ENCODE assay signal across 31 cellular contexts in genomic region chr9:4803670-4804530, GRCh38. TPM values are rescaled to one million over a fixed set of nuclear protein-coding genes. Genes with fewer than 3 reads are reported as not detected.
DNase-seq lines count a peak whose midpoint lies in the region; ATAC-seq and TF ChIP-seq lines count a peak whose summit lies in the region.
"Had no signal": no experiment of that assay in that cellular context is flagged by ENCODE, and none has a peak within 500 bp of the region (broad histone marks: within the 10 kb centered on the region; RNA-seq: fewer than 3 reads in every experiment).

No MANE protein-coding gene starts in this region.

- H3K4me3 ChIP-seq in right atrium auricular region (no peak overlapping the region), endodermal cell (ENCODE audit: low read length) (no peak overlapping the region), trophoblast cell (ENCODE audit: low read depth, low read length) (no peak overlapping the region)
- H3K4me3 ChIP-seq: lower lobe of right lung, ovary, Peyer's patch, spleen, upper lobe of left lung had no signal

- WGBS in endodermal cell (ENCODE audit: insufficient coverage in 1 of 2, insufficient read length in 1 of 2), 2 experiments = 95% methylated on average over 18 to 27 of the region's 27 CpGs
- no CpG with 5 or more reads among the region's 27 CpGs for WGBS in trophoblast cell (ENCODE audit: extremely low coverage, insufficient coverage, insufficient read length)

- H3K27me3 ChIP-seq in right atrium auricular region (no peaks in the 10 kb centered on the region), endodermal cell (ENCODE audit: control insufficient read depth, insufficient read depth, low read length, poor library complexity, severe bottlenecking) (no peaks in the 10 kb centered on the region), trophoblast cell (ENCODE audit: insufficient read depth, low read length) (no peaks in the 10 kb centered on the region)
- H3K27me3 ChIP-seq: ovary, Peyer's patch, spleen, upper lobe of left lung had no signal

- H3K4me3 Mint-ChIP-seq in endodermal cell (no peak overlapping the region), type B pancreatic cell (no peak overlapping the region)
- no peak overlapping the region for H3K4me3 Mint-ChIP-seq in activated T-cell treated with anti-CD3 and anti-CD28 coated beads, Interleukin-2, amount 50 U/mL, for 72 hours
- H3K4me3 Mint-ChIP-seq: activated CD4-positive, alpha-beta T cell treated with anti-CD3 and anti-CD28 coated beads for 36 hours; activated naive CD8-positive, alpha-beta T cell treated with anti-CD3 and anti-CD28 coated beads, Interleukin-2, amount 10 ng/mL, durations not matched to agents 7 days and 5 days; CD14-positive monocyte; central memory CD8-positive, alpha-beta T cell; dendritic cell treated with granulocyte-macrophage colony-stimulating factor and Interleukin-4, amounts not matched to agents 40 ng/mL and 50 ng/mL, for 4 days; nephron progenitor cell; T-helper 2 cell treated with Interferon-gamma antibody and Interleukin-4, amounts not matched to agents 5 μg/mL and 100 μg/mL, for 36 hours had no signal

- no peak for TF ChIP-seq CTCF in right atrium auricular region (IDR thresholded peaks at IDR 0.05)
- no peak for TF ChIP-seq CTCF in endodermal cell (conservative IDR thresholded peaks at IDR 0.05)
- TF ChIP-seq CTCF in type B pancreatic cell (conservative IDR thresholded peaks at IDR 0.05) = no peak

- no peak overlapping the region for H4K12ac ChIP-seq in trophoblast cell (ENCODE audit: low read depth, low read length)

- H3K9ac ChIP-seq in endodermal cell (ENCODE audit: extremely low read depth, low read length, poor library complexity, severe bottlenecking) (no peak overlapping the region), trophoblast cell (ENCODE audit: low read length) (no peak overlapping the region)

- peak overlapping the region; percentile 20 for H3K4ac ChIP-seq in trophoblast cell (ENCODE audit: low read depth, low read length)

- H3K27me3 Mint-ChIP-seq in endodermal cell (ENCODE audit: insufficient read depth) (no peaks in the 10 kb centered on the region), type B pancreatic cell (no peaks in the 10 kb centered on the region)
- H3K27me3 Mint-ChIP-seq in activated T-cell treated with anti-CD3 and anti-CD28 coated beads, Interleukin-2, amount 50 U/mL, for 72 hours (ENCODE audit: low read depth) = no peaks in the 10 kb centered on the region
- H3K27me3 Mint-ChIP-seq: activated CD4-positive, alpha-beta T cell treated with anti-CD3 and anti-CD28 coated beads for 36 hours; activated naive CD8-positive, alpha-beta T cell treated with anti-CD3 and anti-CD28 coated beads, Interleukin-2, amount 10 ng/mL, durations not matched to agents 7 days and 5 days; central memory CD8-positive, alpha-beta T cell; dendritic cell treated with granulocyte-macrophage colony-stimulating factor and Interleukin-4, amounts not matched to agents 40 ng/mL and 50 ng/mL, for 4 days had no signal

- no peak overlapping the region for H3K23ac ChIP-seq in trophoblast cell (ENCODE audit: low read length)

- peak overlapping the region; percentile 32 for H3K27ac Mint-ChIP-seq in endodermal cell
- H3K27ac Mint-ChIP-seq in activated T-cell treated with anti-CD3 and anti-CD28 coated beads, Interleukin-2, amount 50 U/mL, for 72 hours = no peak overlapping the region
- no peak overlapping the region for H3K27ac Mint-ChIP-seq in type B pancreatic cell
- H3K27ac Mint-ChIP-seq: activated CD4-positive, alpha-beta T cell treated with anti-CD3 and anti-CD28 coated beads for 36 hours; activated naive CD8-positive, alpha-beta T cell treated with anti-CD3 and anti-CD28 coated beads, Interleukin-2, amount 10 ng/mL, durations not matched to agents 7 days and 5 days; nephron progenitor cell; T-helper 2 cell treated with Interferon-gamma antibody and Interleukin-4, amounts not matched to agents 5 μg/mL and 100 μg/mL, for 36 hours had no signal

- peak; percentile 77 for ATAC-seq in Right ventricle myocardium superior (ENCODE audit: poor library complexity)
- ATAC-seq in activated T-cell treated with anti-CD3 and anti-CD28 coated beads, Interleukin-2, amount 50 U/mL, for 72 hours (replicated peaks in 1 of 2) = no peak
- ATAC-seq: activated CD4-positive, alpha-beta T cell treated with anti-CD3 and anti-CD28 coated beads for 36 hours; esophagus mucosa had no signal

- no peak overlapping the region for H3K14ac ChIP-seq in trophoblast cell (ENCODE audit: low read length)

- H2AK5ac ChIP-seq in trophoblast cell (ENCODE audit: low read length) = no peak overlapping the region

- H3K4me1 ChIP-seq in right atrium auricular region (peaks cover 0 to 5% of the 10 kb centered on the region in 2 donors), endodermal cell (ENCODE audit: control insufficient read depth, insufficient read depth, low read length) (no peaks in the 10 kb centered on the region), trophoblast cell (ENCODE audit: control insufficient read depth in 1 of 2, insufficient read depth in 2 of 2, low read length in 2 of 2) (no peaks in the 10 kb centered on the region)
- H3K4me1 ChIP-seq: Peyer's patch had no signal

- no peak overlapping the region for H2BK120ac ChIP-seq in trophoblast cell (ENCODE audit: insufficient read depth, low read length, poor library complexity)

- H3K9me3 ChIP-seq in right atrium auricular region (peaks cover 0 to 13% of the 10 kb centered on the region in 2 donors), endodermal cell (ENCODE audit: control insufficient read depth, low read length) (peaks cover 18% of the 10 kb centered on the region), trophoblast cell (ENCODE audit: insufficient read depth, low read depth, low read length) (peaks cover 2% of the 10 kb centered on the region)
- H3K9me3 ChIP-seq: ovary, Peyer's patch had no signal

- no peak overlapping the region for H3K4me2 ChIP-seq in trophoblast cell (ENCODE audit: low read length)

- no peak overlapping the region for H2AFZ ChIP-seq in trophoblast cell (ENCODE audit: insufficient read depth, low read length, poor library complexity)

- H4K8ac ChIP-seq in trophoblast cell (ENCODE audit: low read depth, low read length) = no peak overlapping the region

- H3K36me3 ChIP-seq in right atrium auricular region (no peaks in the 10 kb centered on the region), endodermal cell (ENCODE audit: control insufficient read depth, insufficient read depth, low read length) (no peaks in the 10 kb centered on the region), trophoblast cell (ENCODE audit: control insufficient read depth in 1 of 2, insufficient read depth in 2 of 2, low read length in 2 of 2) (peaks cover 0 to 2% of the 10 kb centered on the region in 2 experiments)
- H3K36me3 ChIP-seq: lower lobe of right lung, ovary, Peyer's patch had no signal

- H3K27ac ChIP-seq in right atrium auricular region (no peak overlapping the region), endodermal cell (ENCODE audit: low read depth, low read length) (no peak overlapping the region), trophoblast cell (ENCODE audit: low read depth, low read length) (no peak overlapping the region)
- H3K27ac ChIP-seq: lower lobe of right lung, ovary, Peyer's patch, spleen, upper lobe of left lung had no signal

- no peak overlapping the region for H2BK12ac ChIP-seq in trophoblast cell (ENCODE audit: low read length)

- H3K9me3 Mint-ChIP-seq in endodermal cell = peaks cover 21% of the 10 kb centered on the region
- peaks cover 8 to 12% of the 10 kb centered on the region in 2 donors for H3K9me3 Mint-ChIP-seq in activated T-cell treated with anti-CD3 and anti-CD28 coated beads, Interleukin-2, amount 50 U/mL, for 72 hours
- peaks cover 4% of the 10 kb centered on the region for H3K9me3 Mint-ChIP-seq in type B pancreatic cell

- intact Hi-C loops in Right ventricle myocardium superior (cut with DNase I) = no loop called here

- H3K4me1 Mint-ChIP-seq in endodermal cell (peaks cover 5% of the 10 kb centered on the region), type B pancreatic cell (ENCODE audit: unreplicated experiment) (peaks cover 4% of the 10 kb centered on the region)
- H3K4me1 Mint-ChIP-seq in activated T-cell treated with anti-CD3 and anti-CD28 coated beads, Interleukin-2, amount 50 U/mL, for 72 hours (ENCODE audit: low read depth) = peaks cover 32% of the 10 kb centered on the region

- peaks cover 7% of the 10 kb centered on the region for H3K79me2 ChIP-seq in trophoblast cell (ENCODE audit: control insufficient read depth, insufficient read depth, low read length, poor library complexity)

- peak overlapping the region; percentile 23 for H3K18ac ChIP-seq in trophoblast cell (ENCODE audit: low read length)

- H3K36me3 Mint-ChIP-seq in endodermal cell (ENCODE audit: low read depth) = peaks cover 24% of the 10 kb centered on the region
- peaks cover 19 to 40% of the 10 kb centered on the region in 2 donors for H3K36me3 Mint-ChIP-seq in activated T-cell treated with anti-CD3 and anti-CD28 coated beads, Interleukin-2, amount 50 U/mL, for 72 hours (ENCODE audit: insufficient read depth in 2 of 2)
- H3K36me3 Mint-ChIP-seq in type B pancreatic cell = peaks cover 16% of the 10 kb centered on the region
- H3K36me3 Mint-ChIP-seq: CD14-positive monocyte had no signal

- H3K79me1 ChIP-seq in trophoblast cell (ENCODE audit: low read length) = no peaks in the 10 kb centered on the region

- H4K91ac ChIP-seq in trophoblast cell (ENCODE audit: low read depth, low read length) = no peak overlapping the region

- H2BK5ac ChIP-seq in trophoblast cell (ENCODE audit: low read depth, low read length, poor library complexity) = no peak overlapping the region

- DNase-seq in Right ventricle myocardium superior (no peak), right atrium auricular region (ENCODE audit: low spot score) (no peak), endodermal cell (no peak), trophoblast cell (no peak), type B pancreatic cell (ENCODE audit: extremely low spot score, unreplicated experiment) (no peak), GF-D8 (lab: John Stamatoyannopoulos, UW) (no peak)
- DNase-seq in activated T-cell treated with anti-CD3 and anti-CD28 coated beads, Interleukin-2, amount 50 U/mL, for 72 hours = no peak
- no peak for DNase-seq in activated T-cell treated with anti-CD3 and anti-CD28 coated beads, Interleukin-2, amount 50 U/mL, for 48 hours
- DNase-seq: activated CD4-positive, alpha-beta T cell treated with anti-CD3 and anti-CD28 coated beads for 36 hours; activated gamma-delta T cell; activated naive CD8-positive, alpha-beta T cell treated with anti-CD3 and anti-CD28 coated beads, Interleukin-2, amount 10 ng/mL, durations not matched to agents 7 days and 5 days; activated T-cell treated with anti-CD3 and anti-CD28 coated beads for 4 hours; islet precursor cell; lower lobe of right lung; NCI-H1092 treated with DMSO at 0.1 percent for 48 hours; NCI-H1694 treated with DMSO at 0.1 percent for 48 hours; NCI-H82; nephron progenitor cell; ovary; Peyer's patch; retina; SIG-M5; spleen; stimulated activated CD4-positive, alpha-beta T cell treated with anti-CD3 and anti-CD28 coated beads, Interleukin-2, amount 100 ng/mL, for 24 hours; stimulated activated CD8-positive, alpha-beta memory T cell treated with anti-CD3 and anti-CD28 coated beads, Interleukin-4, amount 100 ng/mL, for 48 hours had no signal

RNA-seq across cellular contexts. Expression of gene RCL1, which starts 11.2 kb away (rescaled TPM):
- total RNA-seq in Right ventricle myocardium superior = 4.5 TPM
- total RNA-seq in right atrium auricular region = 1 to 10 TPM; 7.2 to 8.6 TPM
- 10 to 100 TPM; 13.2 to 18.6 TPM for total RNA-seq in endodermal cell
- polyA plus RNA-seq in endodermal cell (2013, experiment 1 of 2) = 13.7 TPM
- polyA plus RNA-seq in endodermal cell (2013, experiment 2 of 2) = 13.8 TPM
- polyA plus RNA-seq in trophoblast cell (2013) = 25.3 and 26.8 TPM in 2 replicates
- total RNA-seq in activated T-cell treated with anti-CD3 and anti-CD28 coated beads, Interleukin-2, amount 50 U/mL, for 72 hours = 10 to 100 TPM; 29.7 to 38.8 TPM
- 12.9 and 15.6 TPM in 2 replicates for total RNA-seq in type B pancreatic cell (ENCODE audit: low replicate concordance)
